ENCODE assay signal across 29 cellular contexts in the genomic region with DNA sequence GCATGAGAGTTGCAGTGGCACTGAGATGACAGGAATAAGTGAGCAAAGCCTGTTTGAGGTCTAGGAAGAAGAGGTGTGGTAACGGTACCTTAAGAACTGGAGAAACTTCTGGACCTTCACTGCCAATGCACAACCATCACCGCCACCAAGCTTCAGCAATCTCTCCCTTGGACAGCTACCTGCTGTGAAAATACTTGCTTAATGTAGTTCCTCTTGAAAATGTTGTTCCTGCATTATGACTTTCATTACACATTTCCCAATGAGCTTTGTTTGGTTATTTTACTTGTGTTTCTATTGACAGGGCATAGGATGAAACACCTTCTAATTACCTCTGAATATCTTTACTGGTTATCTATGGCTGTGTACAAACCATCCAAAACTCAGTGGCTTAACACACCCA.
"Had no signal": no experiment of that assay in that cellular context is flagged by ENCODE, and none has a peak within 500 bp of the region (broad histone marks: within the 10 kb centered on the region; RNA-seq: fewer than 3 reads in every experiment).

No MANE protein-coding gene starts in this region.

- H3K36me3 Mint-ChIP-seq: activated CD4-positive, alpha-beta memory T cell treated with anti-CD3 and anti-CD28 coated beads for 36 hours; activated CD8-positive, alpha-beta memory T cell treated with anti-CD3 and anti-CD28 coated beads, Interleukin-2, amount 10 ng/mL, durations not matched to agents 7 days and 5 days; activated naive CD4-positive, alpha-beta T cell treated with anti-CD3 and anti-CD28 coated beads, Interleukin-2, amount 50 U/mL, for 24 hours; activated naive CD8-positive, alpha-beta T cell treated with anti-CD3 and anti-CD28 coated beads for 36 hours had no signal

- H3K4me1 ChIP-seq: adrenal gland, body of pancreas, colonic mucosa had no signal

- H3K4me1 Mint-ChIP-seq: activated CD4-positive, alpha-beta T cell treated with anti-CD3 and anti-CD28 coated beads for 36 hours; activated CD4-positive, alpha-beta T cell treated with anti-CD3 and anti-CD28 coated beads, Interleukin-2, amount 10 ng/mL, durations not matched to agents 24 days and 14 days; activated CD8-positive, alpha-beta memory T cell treated with anti-CD3 and anti-CD28 coated beads, Interleukin-2, amount 10 ng/mL, durations not matched to agents 7 days and 5 days; activated naive CD4-positive, alpha-beta T cell treated with anti-CD3 and anti-CD28 coated beads, Interleukin-2, amount 50 U/mL, for 24 hours; activated naive CD8-positive, alpha-beta T cell treated with anti-CD3 and anti-CD28 coated beads for 36 hours; activated naive CD8-positive, alpha-beta T cell treated with anti-CD3 and anti-CD28 coated beads, Interleukin-2, amount 50 U/mL, for 24 hours had no signal

- H3K9me3 Mint-ChIP-seq: activated CD4-positive, alpha-beta memory T cell treated with anti-CD3 and anti-CD28 coated beads for 36 hours; activated CD4-positive, alpha-beta T cell treated with anti-CD3 and anti-CD28 coated beads, Interleukin-2, amount 10 ng/mL, durations not matched to agents 24 days and 14 days; activated naive CD4-positive, alpha-beta T cell treated with anti-CD3 and anti-CD28 coated beads, Interleukin-2, amount 50 U/mL, for 24 hours; activated naive CD8-positive, alpha-beta T cell treated with anti-CD3 and anti-CD28 coated beads for 36 hours; activated naive CD8-positive, alpha-beta T cell treated with anti-CD3 and anti-CD28 coated beads, Interleukin-2, amount 50 U/mL, for 24 hours; activated T-helper 1 cell treated with anti-CD3 and anti-CD28 coated beads, Interleukin-12 subunit alpha, Interleukin-12 subunit beta, Interleukin-2, Interleukin-4 antibody, amounts not matched to agents 30 ng/mL and 10 ng/mL and 1 ng/mL, durations not matched to agents 14 hours and 24 hours and 36 hours; activated T-helper 2 cell treated with anti-CD3 and anti-CD28 coated beads, Interferon-gamma antibody, Interleukin-2, Interleukin-4, amounts not matched to agents 10 μg/mL and 5 μg/mL and 100 μg/mL, durations not matched to agents 14 hours and 24 hours and 36 hours had no signal

- ATAC-seq: activated CD4-positive, alpha-beta T cell treated with anti-CD3 and anti-CD28 coated beads for 36 hours; activated CD8-positive, alpha-beta memory T cell treated with anti-CD3 and anti-CD28 coated beads, Interleukin-2, amount 10 ng/mL, durations not matched to agents 7 days and 5 days; activated CD8-positive, alpha-beta T cell treated with anti-CD3 and anti-CD28 coated beads, Interleukin-2, amount 10 ng/mL, durations not matched to agents 7 days and 5 days; activated naive CD8-positive, alpha-beta T cell treated with anti-CD3 and anti-CD28 coated beads, Interleukin-2, amount 50 U/mL, for 24 hours; body of pancreas; esophagus mucosa had no signal

- H3K36me3 ChIP-seq: adrenal gland, colonic mucosa had no signal

- H3K27ac ChIP-seq: adrenal gland, body of pancreas, colonic mucosa had no signal

- H3K27ac Mint-ChIP-seq: activated CD4-positive, alpha-beta memory T cell treated with anti-CD3 and anti-CD28 coated beads for 36 hours; activated CD4-positive, alpha-beta T cell treated with anti-CD3 and anti-CD28 coated beads for 36 hours; activated CD4-positive, alpha-beta T cell treated with anti-CD3 and anti-CD28 coated beads, Interleukin-2, amount 10 ng/mL, durations not matched to agents 24 days and 14 days; activated CD8-positive, alpha-beta memory T cell treated with anti-CD3 and anti-CD28 coated beads, Interleukin-2, amount 10 ng/mL, durations not matched to agents 7 days and 5 days; activated CD8-positive, alpha-beta T cell treated with anti-CD3 and anti-CD28 coated beads, Interleukin-2, amount 10 ng/mL, durations not matched to agents 7 days and 5 days; activated naive CD4-positive, alpha-beta T cell treated with anti-CD3 and anti-CD28 coated beads for 36 hours; activated naive CD4-positive, alpha-beta T cell treated with anti-CD3 and anti-CD28 coated beads, Interleukin-2, amount 50 U/mL, for 24 hours; activated naive CD8-positive, alpha-beta T cell treated with anti-CD3 and anti-CD28 coated beads for 36 hours; activated naive CD8-positive, alpha-beta T cell treated with anti-CD3 and anti-CD28 coated beads, Interleukin-2, amount 50 U/mL, for 24 hours; activated T-helper 1 cell treated with anti-CD3 and anti-CD28 coated beads, Interleukin-12 subunit alpha, Interleukin-12 subunit beta, Interleukin-2, Interleukin-4 antibody, amounts not matched to agents 30 ng/mL and 10 ng/mL and 1 ng/mL, durations not matched to agents 14 hours and 24 hours and 36 hours; activated T-helper 2 cell treated with anti-CD3 and anti-CD28 coated beads, Interferon-gamma antibody, Interleukin-2, Interleukin-4, amounts not matched to agents 10 μg/mL and 5 μg/mL and 100 μg/mL, durations not matched to agents 14 hours and 24 hours and 36 hours had no signal

- H3K27me3 Mint-ChIP-seq: activated CD4-positive, alpha-beta T cell treated with anti-CD3 and anti-CD28 coated beads, Interleukin-2, amount 10 ng/mL, durations not matched to agents 24 days and 14 days; activated CD8-positive, alpha-beta memory T cell treated with anti-CD3 and anti-CD28 coated beads, Interleukin-2, amount 10 ng/mL, durations not matched to agents 7 days and 5 days had no signal

- FAIRE-seq: frontal cortex had no signal

- H3K4me3 Mint-ChIP-seq: activated CD4-positive, alpha-beta memory T cell treated with anti-CD3 and anti-CD28 coated beads for 36 hours; activated CD4-positive, alpha-beta T cell treated with anti-CD3 and anti-CD28 coated beads for 36 hours; activated CD4-positive, alpha-beta T cell treated with anti-CD3 and anti-CD28 coated beads, Interleukin-2, amount 10 ng/mL, durations not matched to agents 24 days and 14 days; activated CD8-positive, alpha-beta memory T cell treated with anti-CD3 and anti-CD28 coated beads, Interleukin-2, amount 10 ng/mL, durations not matched to agents 7 days and 5 days; activated CD8-positive, alpha-beta T cell treated with anti-CD3 and anti-CD28 coated beads, Interleukin-2, amount 10 ng/mL, durations not matched to agents 7 days and 5 days; activated naive CD4-positive, alpha-beta T cell treated with anti-CD3 and anti-CD28 coated beads for 36 hours; activated naive CD4-positive, alpha-beta T cell treated with anti-CD3 and anti-CD28 coated beads, Interleukin-2, amount 50 U/mL, for 24 hours; activated naive CD8-positive, alpha-beta T cell treated with anti-CD3 and anti-CD28 coated beads for 36 hours; activated naive CD8-positive, alpha-beta T cell treated with anti-CD3 and anti-CD28 coated beads, Interleukin-2, amount 50 U/mL, for 24 hours; activated T-helper 1 cell treated with anti-CD3 and anti-CD28 coated beads, Interleukin-12 subunit alpha, Interleukin-12 subunit beta, Interleukin-2, Interleukin-4 antibody, amounts not matched to agents 30 ng/mL and 10 ng/mL and 1 ng/mL, durations not matched to agents 14 hours and 24 hours and 36 hours had no signal

- H3K9me3 ChIP-seq: adrenal gland, body of pancreas, colonic mucosa had no signal

- H3K4me3 ChIP-seq: adrenal gland, body of pancreas, colonic mucosa had no signal

- DNase-seq: activated CD4-positive, alpha-beta memory T cell treated with anti-CD3 and anti-CD28 coated beads for 36 hours; activated CD4-positive, alpha-beta T cell treated with anti-CD3 and anti-CD28 coated beads for 36 hours; activated CD4-positive, alpha-beta T cell treated with anti-CD3 and anti-CD28 coated beads, Interleukin-2, amount 10 ng/mL, durations not matched to agents 24 days and 14 days; activated CD4-positive, CD25-positive, alpha-beta regulatory T cell; activated CD4-positive, CD25-positive, alpha-beta regulatory T cell treated with anti-CD3 and anti-CD28 coated beads, Interleukin-2, amount 50 U/mL, for 72 hours; activated CD8-positive, alpha-beta memory T cell treated with anti-CD3 and anti-CD28 coated beads, Interleukin-2, amount 10 ng/mL, durations not matched to agents 7 days and 5 days; activated CD8-positive, alpha-beta memory T cell treated with anti-CD3 and anti-CD28 coated beads, Interleukin-2, amount 50 U/mL, for 4 hours; activated CD8-positive, alpha-beta T cell treated with anti-CD3 and anti-CD28 coated beads, Interleukin-2, amount 10 ng/mL, durations not matched to agents 7 days and 5 days; activated effector memory CD4-positive, alpha-beta T cell treated with anti-CD3 and anti-CD28 coated beads, Interleukin-2, amount 50 U/mL, for 16 hours; activated naive CD4-positive, alpha-beta T cell treated with anti-CD3 and anti-CD28 coated beads for 36 hours; activated naive CD8-positive, alpha-beta T cell treated with anti-CD3 and anti-CD28 coated beads for 36 hours; activated naive CD8-positive, alpha-beta T cell treated with anti-CD3 and anti-CD28 coated beads, Interleukin-2, amount 50 U/mL, for 24 hours; activated T-cell treated with anti-CD3 and anti-CD28 coated beads, Interleukin-2, amount 50 U/mL, for 1 hour; activated T-cell treated with anti-CD3 and anti-CD28 coated beads, Interleukin-2, amount 50 U/mL, for 48 hours; adrenal gland; amygdala; aorta; body of pancreas; caudate nucleus; cerebellar nuclear complex; colonic mucosa; effector CD8-positive, alpha-beta T cell; head of caudate nucleus; hippocampal formation had no signal

- H3K27me3 ChIP-seq: adrenal gland, body of pancreas, colonic mucosa had no signal
